ENCODE assay signal across 8 cellular contexts in genomic region chr12:110349521-110350151, GRCh38. TPM values are rescaled to one million over a fixed set of nuclear protein-coding genes. Genes with fewer than 3 reads are reported as not detected.
DNase-seq lines count a peak whose midpoint lies in the region; ATAC-seq lines count a peak whose summit lies in the region.
"Had no signal": no experiment of that assay in that cellular context is flagged by ENCODE, and none has a peak within 500 bp of the region (broad histone marks: within the 10 kb centered on the region; RNA-seq: fewer than 3 reads in every experiment).

No MANE protein-coding gene starts in this region.

- peaks cover 0 to 4% (median 2%) of the 10 kb centered on the region in 3 donors for H3K27me3 Mint-ChIP-seq in immature natural killer cell (ENCODE audit: low read depth in 3 of 3)
- no peaks in the 10 kb centered on the region for H3K27me3 Mint-ChIP-seq in stimulated activated naive B cell treated with anti-CD40 and anti-IgM and Interleukin-4, amounts not matched to agents 10 μg/mL and 1 μg/mL and 100 μg/mL, for 72 hours

- peak overlapping the region in 2 of 5 donors; percentile 20 to 28 for H3K4me3 Mint-ChIP-seq in immature natural killer cell
- peak overlapping the region; percentile 57 to 66 for H3K4me3 Mint-ChIP-seq in stimulated activated naive B cell treated with anti-CD40 and anti-IgM and Interleukin-4, amounts not matched to agents 10 μg/mL and 1 μg/mL and 100 μg/mL, for 72 hours

- peak; percentile 96 for DNase-seq in KBM-7
- DNase-seq in activated CD8-positive, alpha-beta memory T cell treated with anti-CD3 and anti-CD28 coated beads, Interleukin-2, amount 50 U/mL, for 1 hour (ENCODE audit: extremely low read depth) = peak; percentile 12
- peak; percentile 10 to 20 (median 12) for DNase-seq in immature natural killer cell
- DNase-seq in stimulated activated naive B cell treated with anti-CD40 and anti-IgM and Interleukin-4, amounts not matched to agents 10 μg/mL and 1 μg/mL and 100 μg/mL, for 72 hours = peak; percentile 65
- no peak for DNase-seq in NCI-H1436 treated with DMSO at 0.1 percent for 48 hours (lab: John Stamatoyannopoulos, UW)
- DNase-seq in SW 1271 (lab: John Stamatoyannopoulos, UW) = no peak
- DNase-seq in SKM-1 (lab: John Stamatoyannopoulos, UW; ENCODE audit: unreplicated experiment) = no peak

- ATAC-seq in stimulated activated naive B cell treated with anti-CD40 and anti-IgM and Interleukin-4, amounts not matched to agents 10 μg/mL and 1 μg/mL and 100 μg/mL, for 72 hours (replicated peaks) = peak; percentile 95
- ATAC-seq: HCT116 had no signal

- peak overlapping the region; percentile 37 to 84 (median 78) for H3K27ac Mint-ChIP-seq in immature natural killer cell
- H3K27ac Mint-ChIP-seq in stimulated activated naive B cell treated with anti-CD40 and anti-IgM and Interleukin-4, amounts not matched to agents 10 μg/mL and 1 μg/mL and 100 μg/mL, for 72 hours = peak overlapping the region; percentile 93

- in situ Hi-C loops in KBM-7 (cut with MboI; ENCODE audit: low pct_unique_long_range_greater_than_20kb, low sequenced_read_pairs) = no loop called here

- H3K4me1 Mint-ChIP-seq in immature natural killer cell = peaks cover 15 to 32% of the 10 kb centered on the region in 2 donors
- H3K4me1 Mint-ChIP-seq in stimulated activated naive B cell treated with anti-CD40 and anti-IgM and Interleukin-4, amounts not matched to agents 10 μg/mL and 1 μg/mL and 100 μg/mL, for 72 hours = peaks cover 32 to 37% of the 10 kb centered on the region in 2 donors

- H3K9me3 Mint-ChIP-seq in immature natural killer cell = no peaks in the 10 kb centered on the region
- no peaks in the 10 kb centered on the region for H3K9me3 Mint-ChIP-seq in stimulated activated naive B cell treated with anti-CD40 and anti-IgM and Interleukin-4, amounts not matched to agents 10 μg/mL and 1 μg/mL and 100 μg/mL, for 72 hours

- peaks cover 15 to 28% (median 17%) of the 10 kb centered on the region in 3 donors for H3K36me3 Mint-ChIP-seq in immature natural killer cell
- peaks cover 34 to 49% of the 10 kb centered on the region in 2 donors for H3K36me3 Mint-ChIP-seq in stimulated activated naive B cell treated with anti-CD40 and anti-IgM and Interleukin-4, amounts not matched to agents 10 μg/mL and 1 μg/mL and 100 μg/mL, for 72 hours

RNA-seq across cellular contexts. Expression of gene ANAPC7, which starts 53.9 kb away (rescaled TPM):
- polyA plus RNA-seq in immature natural killer cell = 10 to 100 TPM; 11.0 to 26.4 (median 24.8) TPM

Comparison
In these comparisons a context has a peak if more than half of its experiments do, and no peak if none do; other contexts are left out.
1. DNase-seq: peak in KBM-7 (single experiment), activated CD8-positive, alpha-beta memory T cell treated with anti-CD3 and anti-CD28 coated beads, Interleukin-2, amount 50 U/mL, for 1 hour (single experiment), immature natural killer cell (3 of 3) and stimulated activated naive B cell treated with anti-CD40 and anti-IgM and Interleukin-4, amounts not matched to agents 10 μg/mL and 1 μg/mL and 100 μg/mL, for 72 hours (single experiment); none in NCI-H1436 treated with DMSO at 0.1 percent for 48 hours (single experiment), SW 1271 (0 of 2) and SKM-1 (single experiment).